In genomic region chr10:61939575-61940301, GRCh38 we compare ENCODE assay signal across 8 cellular contexts. TPM values are rescaled to one million over a fixed set of nuclear protein-coding genes. Genes with fewer than 3 reads are reported as not detected.
A peak's percentile ranks its signal among the peaks of the same experiment; 100 is the strongest.
DNase-seq lines count a peak whose midpoint lies in the region; ATAC-seq, FAIRE-seq and TF ChIP-seq lines count a peak whose summit lies in the region.
"Had no signal": no experiment of that assay in that cellular context is flagged by ENCODE, and none has a peak within 500 bp of the region (broad histone marks: within the 10 kb centered on the region; RNA-seq: fewer than 3 reads in every experiment).

No MANE protein-coding gene starts in this region.

- H3K4me1 ChIP-seq in fibroblast of lung (ENCODE audit: control insufficient read depth, extremely low read depth, insufficient read depth, low read length), result peaks cover 36% of the 10 kb centered on the region

- peak overlapping the region; percentile 91 for H3K27ac ChIP-seq in SU-DHL-6 (ENCODE audit: low read depth, low read length)
- H3K27ac ChIP-seq in fibroblast of lung (ENCODE audit: insufficient read depth, low read length), result peak overlapping the region; percentile 80

- peaks cover 61% of the 10 kb centered on the region for H3F3A ChIP-seq in SU-DHL-6 (ENCODE audit: insufficient read depth)

- H3K4me3 ChIP-seq in SU-DHL-6 (ENCODE audit: insufficient read depth, low read length, poor library complexity, severe bottlenecking) (no peak overlapping the region), fibroblast of lung (replicated peaks in 1 of 4; ENCODE audit: control extremely low read depth in 1 of 4, insufficient read depth in 1 of 4, low read depth in 3 of 4, low read length in 4 of 4) (no peak overlapping the region)

- no peaks in the 10 kb centered on the region for H3K9me2 ChIP-seq in SU-DHL-6 (replicated peaks; ENCODE audit: insufficient read depth, low read length)

- H3K4me1 Mint-ChIP-seq in stimulated activated naive CD8-positive, alpha-beta T cell treated with anti-CD3 and anti-CD28 coated beads, Interleukin-15, amount 100 ng/mL, for 72 hours, result peaks cover 83% of the 10 kb centered on the region

- H3K36me3 ChIP-seq in SU-DHL-6 (ENCODE audit: low read length), result peaks cover 18% of the 10 kb centered on the region; the same call in 1 of the 2 replicates
- no peaks in the 10 kb centered on the region for H3K36me3 ChIP-seq in fibroblast of lung (ENCODE audit: control insufficient read depth, insufficient read depth, low read length)

- H3K9me3 Mint-ChIP-seq in stimulated activated naive CD8-positive, alpha-beta T cell treated with anti-CD3 and anti-CD28 coated beads, Interleukin-15, amount 100 ng/mL, for 72 hours, result no peaks in the 10 kb centered on the region

- DNase-seq in GM12892 (ENCODE audit: insufficient read length), result no peak
- peak; percentile 87 to 94 for DNase-seq in fibroblast of lung (ENCODE audit: low read depth in 2 of 2)
- DNase-seq in stimulated activated naive CD8-positive, alpha-beta T cell treated with anti-CD3 and anti-CD28 coated beads, Interleukin-15, amount 100 ng/mL, for 72 hours, result no peak
- no peak for DNase-seq in HT-29 (ENCODE audit: low spot score)
- no peak for DNase-seq in Right ventricle myocardium inferior (ENCODE audit: missing footprints)
- DNase-seq: NCI-H774 had no signal

- peak overlapping the region; percentile 51 to 83 for H3K4me3 Mint-ChIP-seq in stimulated activated naive CD8-positive, alpha-beta T cell treated with anti-CD3 and anti-CD28 coated beads, Interleukin-15, amount 100 ng/mL, for 72 hours

- H3K79me2 ChIP-seq in SU-DHL-6 (ENCODE audit: insufficient read depth, low read length), result peaks cover 83% of the 10 kb centered on the region
- peaks cover 42% of the 10 kb centered on the region for H3K79me2 ChIP-seq in fibroblast of lung (ENCODE audit: control insufficient read depth, insufficient read depth, low read length)

- TF ChIP-seq CTCF in SU-DHL-6 (IDR thresholded peaks at IDR 0.05; ENCODE audit: insufficient read depth, low read length, poor library complexity, severe bottlenecking) (no peak), fibroblast of lung (conservative IDR thresholded peaks at IDR 0.05 in 1 of 2, IDR thresholded peaks at IDR 0.05 in 1 of 2; ENCODE audit: low read depth in 1 of 2, low read length in 2 of 2) (no peak)

- 0 out of 2 replicates have a peak, but pooled peaks have one; percentile 48 for TF ChIP-seq POLR2A in GM12892 (IDR thresholded peaks at IDR 0.05; ENCODE audit: low read depth, low read length)

- H3K27me3 ChIP-seq in SU-DHL-6 (ENCODE audit: low read length) (no peaks in the 10 kb centered on the region), fibroblast of lung (ENCODE audit: control insufficient read depth, insufficient read depth, low read length) (no peaks in the 10 kb centered on the region)

- no peaks in the 10 kb centered on the region for H3K27me3 Mint-ChIP-seq in stimulated activated naive CD8-positive, alpha-beta T cell treated with anti-CD3 and anti-CD28 coated beads, Interleukin-15, amount 100 ng/mL, for 72 hours

- no peaks in the 10 kb centered on the region for H3K9me3 ChIP-seq in SU-DHL-6 (ENCODE audit: insufficient read depth, low read length)
- no peaks in the 10 kb centered on the region for H3K9me3 ChIP-seq in fibroblast of lung (ENCODE audit: control insufficient read depth, insufficient read depth, low read depth, low read length)

- peak; percentile 82 for FAIRE-seq in GM12892 (lab: Jason Lieb, UNC)

- H2AFZ ChIP-seq in SU-DHL-6 (ENCODE audit: low read depth, low read length, severe bottlenecking), result no peak overlapping the region
- H2AFZ ChIP-seq in fibroblast of lung (ENCODE audit: low read length), result no peak overlapping the region

- no peaks in the 10 kb centered on the region for H4K20me1 ChIP-seq in SU-DHL-6 (ENCODE audit: low read depth, low read length)
- no peaks in the 10 kb centered on the region for H4K20me1 ChIP-seq in fibroblast of lung (ENCODE audit: control insufficient read depth, extremely low read depth, insufficient read depth, low read length)

- H3K4me2 ChIP-seq in SU-DHL-6 (ENCODE audit: low read depth, low read length, poor library complexity, severe bottlenecking), result peak overlapping the region; percentile 40
- H3K4me2 ChIP-seq in fibroblast of lung (ENCODE audit: extremely low read depth, insufficient read depth, low read length), result peak overlapping the region; percentile 11

- H3K9ac ChIP-seq in SU-DHL-6 (ENCODE audit: low read length), result peak overlapping the region; percentile 34
- H3K9ac ChIP-seq in fibroblast of lung (ENCODE audit: insufficient read depth, low read length), result no peak overlapping the region

- H3K27ac Mint-ChIP-seq in stimulated activated naive CD8-positive, alpha-beta T cell treated with anti-CD3 and anti-CD28 coated beads, Interleukin-15, amount 100 ng/mL, for 72 hours, result peak overlapping the region; percentile 75 to 98

- ATAC-seq in stimulated activated naive CD8-positive, alpha-beta T cell treated with anti-CD3 and anti-CD28 coated beads, Interleukin-15, amount 100 ng/mL, for 72 hours, result no peak
- ATAC-seq in GM21515 (IDR thresholded peaks at IDR 0.05; ENCODE audit: unreplicated experiment) (no peak), Right ventricle myocardium inferior (no peak)

- intact Hi-C loops in Right ventricle myocardium inferior (cut with DNase I), result loop anchor here (5.0 kb wide), 1 partner anchor 37 kb away; the partner anchor contains the start of gene ARID5B

RNA-seq across cellular contexts. Expression of gene ARID5B, which starts 38.2 kb away (rescaled TPM):
- polyA plus RNA-seq in GM12892 (2012; ENCODE audit: missing spikeins), result 15.3 TPM
- 120 and 145 TPM in 2 replicates for total RNA-seq in fibroblast of lung
- polyA plus RNA-seq in fibroblast of lung, result 111 and 118 TPM in 2 replicates
- 96.1 and 127 TPM in 2 replicates for polyA plus RNA-seq in fibroblast of lung (2012)
- polyA minus RNA-seq in fibroblast of lung (ENCODE audit: low replicate concordance), result 183 and 197 TPM in 2 replicates
- total RNA-seq in HT-29 (2014; rRNA removed; shearing (Covaris generic)), result 16.9 and 18.9 TPM in 2 replicates
- total RNA-seq in Right ventricle myocardium inferior, result 14.0 TPM

Comparison
In these comparisons a context has a peak if more than half of its experiments do, and no peak if none do; other contexts are left out.
1. DNase-seq: peak in fibroblast of lung (2 of 2); none in GM12892 (single experiment), stimulated activated naive CD8-positive, alpha-beta T cell treated with anti-CD3 and anti-CD28 coated beads, Interleukin-15, amount 100 ng/mL, for 72 hours (0 of 2), HT-29 (single experiment) and Right ventricle myocardium inferior (single experiment).